ENCODE assay signal across 8 cellular contexts in the genomic region with DNA sequence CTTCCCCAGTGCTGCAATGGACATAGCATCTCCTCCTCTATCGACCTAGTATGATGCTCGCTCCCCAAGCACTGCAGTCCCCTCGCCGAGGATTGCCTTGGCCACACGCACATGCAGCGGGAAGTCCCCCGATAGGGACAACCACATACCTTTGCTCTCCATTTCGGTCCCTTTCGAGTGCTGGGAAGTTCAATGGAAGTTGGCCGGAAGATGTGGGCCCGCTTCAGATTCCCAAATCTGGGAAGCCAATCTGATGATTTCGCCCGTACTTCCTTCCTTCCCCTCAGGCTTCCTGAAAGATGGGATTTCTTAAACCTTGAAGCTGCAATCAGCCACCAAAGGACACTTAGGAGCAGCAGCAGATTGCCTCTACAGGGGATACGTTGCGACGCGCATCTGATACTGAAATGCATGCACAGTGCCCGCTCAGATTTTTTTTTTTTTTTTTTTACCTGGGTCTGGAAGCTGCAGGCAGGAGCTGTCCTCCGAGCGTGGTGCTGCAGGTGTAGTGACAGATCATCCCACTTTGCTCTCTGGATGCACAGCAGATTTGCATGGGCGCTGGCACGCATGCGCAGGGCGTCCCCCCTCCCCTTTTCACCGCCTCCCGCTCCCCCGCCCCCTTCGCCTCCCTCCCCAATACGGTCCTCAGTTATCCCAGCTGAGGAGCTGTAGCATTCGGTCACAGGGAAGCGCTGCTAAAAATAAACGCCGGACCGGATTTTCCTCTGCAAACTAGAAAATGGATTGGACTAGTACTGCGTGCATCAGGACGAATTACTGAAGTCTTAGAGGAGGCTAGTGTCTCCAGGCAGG. TPM values are rescaled to one million over a fixed set of nuclear protein-coding genes. Genes with fewer than 3 reads are reported as not detected.
A peak's percentile ranks its signal among the peaks of the same experiment; 100 is the strongest.
DNase-seq lines count a peak whose midpoint lies in the region; ATAC-seq and TF ChIP-seq lines count a peak whose summit lies in the region.

FGF12 (minus strand) TSS at position 510 of the 816 bp plus-strand sequence.

- H3K27ac ChIP-seq in gastrocnemius medialis = no peak within 1 kb of the TSS
- H3K27ac ChIP-seq in Karpas-422 (ENCODE audit: low read length) = no peak within 1 kb of the TSS

- no peak within 1 kb of the TSS for H3K4me2 ChIP-seq in Karpas-422 (ENCODE audit: low read depth, low read length, poor library complexity, severe bottlenecking)

- H3K27me3 ChIP-seq in iPS-15b (ENCODE audit: control insufficient read depth, insufficient read depth, low read length) (no peaks in the 10 kb centered on the region), gastrocnemius medialis (peaks cover 3 to 6% (median 4%) of the 10 kb centered on the region in 3 donors), Karpas-422 (ENCODE audit: low read length) (no peaks in the 10 kb centered on the region)

- H3K4me1 ChIP-seq in iPS-15b (ENCODE audit: control insufficient read depth, insufficient read depth, low read length) = no peaks in the 10 kb centered on the region
- peaks cover 0 to 10% of the 10 kb centered on the region in 2 donors for H3K4me1 ChIP-seq in gastrocnemius medialis
- no peaks in the 10 kb centered on the region for H3K4me1 ChIP-seq in Karpas-422 (ENCODE audit: low read length)

- TF ChIP-seq POLR2A in gastrocnemius medialis (IDR thresholded peaks at IDR 0.05) = no peak

- TF ChIP-seq CTCF in GM20000 (IDR thresholded peaks at IDR 0.05; ENCODE audit: extremely low read depth, missing control alignments) (no peak), astrocyte of the spinal cord (IDR thresholded peaks at IDR 0.05; ENCODE audit: low read depth, low read length) (no peak), gastrocnemius medialis (IDR thresholded peaks at IDR 0.05 in 4 of 5, conservative IDR thresholded peaks at IDR 0.05 in 1 of 5) (no peak)

- DNase-seq in GM20000 (ENCODE audit: low spot score) (peak; percentile 26), NCI-H2171 (lab: John Stamatoyannopoulos, UW) (peak; percentile 83), astrocyte of the spinal cord (ENCODE audit: low read depth, low spot score) (peak; percentile 25), gastrocnemius medialis (peak in 1 of 2 donors; percentile 2), Karpas-422 (no peak), GOT3 (lab: John Stamatoyannopoulos, UW) (no peak), OCI-M1 (lab: John Stamatoyannopoulos, UW) (no peak)

- H3K4me3 ChIP-seq in astrocyte of the spinal cord (ENCODE audit: low read depth, low read length) (no peak within 1 kb of the TSS), iPS-15b (ENCODE audit: low read depth, low read length) (peak within 1 kb of the TSS; percentile 74), gastrocnemius medialis (peak within 1 kb of the TSS in 3 of 4 donors; percentile 18 to 28 (median 27)), Karpas-422 (ENCODE audit: low read length) (no peak within 1 kb of the TSS)

- no peak for ATAC-seq in gastrocnemius medialis

- H3K9me2 ChIP-seq in Karpas-422 (replicated peaks; ENCODE audit: insufficient read depth, low read length) = no peaks in the 10 kb centered on the region

- intact Hi-C loops in gastrocnemius medialis (cut with DNase I; ENCODE audit: low total_unique reads) = no loop called here

- no peak within 1 kb of the TSS for H2AFZ ChIP-seq in Karpas-422 (ENCODE audit: low read length)

- H3K79me2 ChIP-seq in Karpas-422 (ENCODE audit: low read length) = no peaks in the 10 kb centered on the region

- no peak within 1 kb of the TSS for H3K9ac ChIP-seq in iPS-15b (ENCODE audit: low read depth, low read length)
- no peak within 1 kb of the TSS for H3K9ac ChIP-seq in Karpas-422 (ENCODE audit: low read length)

- in situ Hi-C loops in astrocyte of the spinal cord (cut with HindIII; ENCODE audit: low sequenced_read_pairs) = no loop called here
- in situ Hi-C loops in gastrocnemius medialis (cut with MboI; ENCODE audit: low sequenced_read_pairs in 4 of 4) = no loop called here

- H3K9me3 ChIP-seq in iPS-15b (ENCODE audit: control insufficient read depth, insufficient read depth, low read length) = no peaks in the 10 kb centered on the region
- no peaks in the 10 kb centered on the region for H3K9me3 ChIP-seq in gastrocnemius medialis
- H3K9me3 ChIP-seq in Karpas-422 (ENCODE audit: low read length) = no peaks in the 10 kb centered on the region

- H4K20me1 ChIP-seq in Karpas-422 (ENCODE audit: insufficient read depth, low read depth, low read length) = no peaks in the 10 kb centered on the region

- no peaks in the 10 kb centered on the region for H3K36me3 ChIP-seq in iPS-15b (ENCODE audit: control insufficient read depth, insufficient read depth, low read length)
- no peaks in the 10 kb centered on the region for H3K36me3 ChIP-seq in gastrocnemius medialis
- H3K36me3 ChIP-seq in Karpas-422 (ENCODE audit: insufficient read depth, low read length) = no peaks in the 10 kb centered on the region

RNA-seq across cellular contexts. Expression of gene FGF12, which starts in this region (rescaled TPM):
- total RNA-seq in gastrocnemius medialis = 1 to 10 TPM in 1 of 4 donors, under 1 TPM in 3; 0.46 to 1.2 (median 0.72) TPM
- not detected in 2 replicates for total RNA-seq in Karpas-422 (2014; rRNA removed; shearing (Covaris generic); ENCODE audit: low replicate concordance)

Comparison
In these comparisons a context has a peak if more than half of its experiments do, and no peak if none do; other contexts are left out.
1. DNase-seq: peak in GM20000 (single experiment), NCI-H2171 (single experiment) and astrocyte of the spinal cord (single experiment); none in Karpas-422 (single experiment), GOT3 (single experiment) and OCI-M1 (single experiment).
2. H3K4me3 ChIP-seq: peak in iPS-15b (single experiment) and gastrocnemius medialis (3 of 4); none in astrocyte of the spinal cord (single experiment) and Karpas-422 (single experiment).